In the genomic region with DNA sequence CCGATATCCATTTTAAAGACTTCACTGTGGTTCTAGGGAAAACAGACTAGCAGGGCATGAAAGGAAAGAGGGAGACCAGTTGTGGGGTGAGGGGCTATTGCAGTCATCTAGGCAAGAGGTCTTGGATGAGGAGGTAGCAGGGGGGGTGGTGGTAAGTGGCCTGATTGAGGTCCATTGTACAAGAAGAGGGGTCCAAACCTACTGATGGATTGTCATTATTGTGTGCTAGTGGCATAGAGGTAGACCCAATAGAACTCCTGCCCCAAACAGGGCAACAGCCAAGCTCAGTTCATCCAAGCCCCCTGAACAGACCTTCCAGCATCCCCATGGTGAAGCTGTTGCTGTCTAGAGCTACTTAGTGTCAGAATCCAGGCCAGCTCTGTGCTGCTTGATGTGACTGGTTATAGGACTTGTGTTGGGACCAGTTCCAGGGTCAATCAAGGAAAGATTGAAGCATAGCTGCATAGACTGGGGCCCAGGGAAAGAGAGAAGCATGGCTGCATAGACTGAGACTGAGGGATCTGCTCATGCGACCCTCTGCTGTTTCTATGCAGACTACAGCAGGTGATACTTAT, we compare ENCODE assay signal across 16 cellular contexts. TPM values are rescaled to one million over a fixed set of nuclear protein-coding genes. Genes with fewer than 3 reads are reported as not detected.
DNase-seq lines count a peak whose midpoint lies in the region; FAIRE-seq and TF ChIP-seq lines count a peak whose summit lies in the region.
"Had no signal": no experiment of that assay in that cellular context is flagged by ENCODE, and none has a peak within 500 bp of the region (broad histone marks: within the 10 kb centered on the region; RNA-seq: fewer than 3 reads in every experiment).

No MANE protein-coding gene starts in this region.

- no peaks in the 10 kb centered on the region for H3K27me3 ChIP-seq in A673 (replicated peaks; ENCODE audit: insufficient read depth, low read depth, low read length, poor library complexity)
- no peaks in the 10 kb centered on the region for H3K27me3 ChIP-seq in SK-N-SH (ENCODE audit: insufficient read depth)
- H3K27me3 ChIP-seq in keratinocyte (ENCODE audit: control insufficient read depth, extremely low read depth, insufficient read depth, low read length) = no peaks in the 10 kb centered on the region
- peaks cover 0 to 9% (median 0%) of the 10 kb centered on the region in 3 donors for H3K27me3 ChIP-seq in skeletal muscle tissue (ENCODE audit: control insufficient read depth in 3 of 3, insufficient read depth in 3 of 3, low read length in 3 of 3)
- no peaks in the 10 kb centered on the region for H3K27me3 ChIP-seq in SJCRH30

- H3K27ac ChIP-seq in A673 (ENCODE audit: low read depth, low read length, poor library complexity, severe bottlenecking) (peak overlapping the region; percentile 72), SK-N-SH (ENCODE audit: low read depth in 2 of 2, low read length in 1 of 2) (peak overlapping the region in 1 of 2 experiments; percentile 6; a peak in 1 of 4 replicates), keratinocyte (ENCODE audit: control insufficient read depth, insufficient read depth, low read length) (peak overlapping the region; percentile 17), skeletal muscle tissue (ENCODE audit: low read depth, low read length) (peak overlapping the region; percentile 48), SJCRH30 (no peak overlapping the region)

- no peak for TF ChIP-seq CTCF in A673 (conservative IDR thresholded peaks at IDR 0.05; ENCODE audit: low read depth, low read length)
- TF ChIP-seq CTCF in SK-N-SH (IDR thresholded peaks at IDR 0.05) = no peak
- TF ChIP-seq CTCF in keratinocyte (optimal IDR thresholded peaks at IDR 0.05 in 1 of 3, IDR thresholded peaks at IDR 0.05 in 1 of 3, conservative IDR thresholded peaks at IDR 0.05 in 1 of 3; ENCODE audit: extremely low read depth in 1 of 3, insufficient read depth in 2 of 3, low read length in 3 of 3) = no peak

- H3K4me1 ChIP-seq in A673 (ENCODE audit: insufficient read depth, low read length, poor library complexity, severe bottlenecking) (peaks cover 61% of the 10 kb centered on the region), SK-N-SH (ENCODE audit: control insufficient read depth in 1 of 2, insufficient read depth in 2 of 2, low read depth in 1 of 2, low read length in 1 of 2) (peaks cover 29 to 53% of the 10 kb centered on the region in 2 experiments), keratinocyte (ENCODE audit: control insufficient read depth, extremely low read depth, insufficient read depth, low read length) (peaks cover 50% of the 10 kb centered on the region), skeletal muscle tissue (ENCODE audit: control insufficient read depth in 3 of 3, insufficient read depth in 3 of 3, low read length in 3 of 3) (peaks cover 27 to 30% (median 28%) of the 10 kb centered on the region in 3 donors), SJCRH30 (peaks cover 4% of the 10 kb centered on the region; the same call in 1 of the 2 replicates)

- H3K9me3 ChIP-seq in A673 (ENCODE audit: low read depth, low read length, poor library complexity, severe bottlenecking) (no peaks in the 10 kb centered on the region), SK-N-SH (no peaks in the 10 kb centered on the region), keratinocyte (ENCODE audit: control insufficient read depth, low read depth, low read length) (no peaks in the 10 kb centered on the region), skeletal muscle tissue (ENCODE audit: control insufficient read depth in 3 of 3, low read length in 3 of 3) (no peaks in the 10 kb centered on the region), SJCRH30 (replicated peaks) (no peaks in the 10 kb centered on the region)
- H3K9me3 ChIP-seq: left lung had no signal

- H3K4me3 ChIP-seq in A673 (ENCODE audit: low read depth, low read length, poor library complexity, severe bottlenecking) = no peak overlapping the region
- H3K4me3 ChIP-seq in SK-N-SH (ENCODE audit: low read depth in 2 of 2, low read length in 1 of 2) = no peak overlapping the region
- H3K4me3 ChIP-seq in keratinocyte (ENCODE audit: control insufficient read depth in 2 of 3, extremely low read depth in 1 of 3, insufficient read depth in 2 of 3, low read depth in 1 of 3, low read length in 3 of 3) = no peak overlapping the region
- peak overlapping the region in 1 of 3 donors; percentile 1 for H3K4me3 ChIP-seq in skeletal muscle tissue (ENCODE audit: low read length in 3 of 3)
- H3K4me3 ChIP-seq in SJCRH30 = no peak overlapping the region
- H3K4me3 ChIP-seq: left lung had no signal

- H3K79me2 ChIP-seq in SK-N-SH (ENCODE audit: insufficient read depth) (peaks cover 100% of the 10 kb centered on the region), keratinocyte (ENCODE audit: control insufficient read depth, insufficient read depth, low read length) (peaks cover 93% of the 10 kb centered on the region)

- H3K9me1 ChIP-seq in keratinocyte (ENCODE audit: control insufficient read depth, extremely low read depth, insufficient read depth, low read length) = peaks cover 10% of the 10 kb centered on the region

- POLR2A ChIA-PET in A673 (lab: Charles Lee; ENCODE audit: low non-redundant PET) (no interaction called here), SK-N-SH (lab: Yijun Ruan, JAX) (no interaction called here)

- H4K20me1 ChIP-seq in SK-N-SH (ENCODE audit: insufficient read depth) (peaks cover 99% of the 10 kb centered on the region), keratinocyte (ENCODE audit: control insufficient read depth, extremely low read depth, insufficient read depth, low read length) (peaks cover 13% of the 10 kb centered on the region)

- WGBS in SK-N-SH (ENCODE audit: low lambda C conversion rate) = 94% methylated on average over 2 of the region's 2 CpGs

- peaks cover 19% of the 10 kb centered on the region for H3F3A ChIP-seq in SK-N-SH (replicated peaks; ENCODE audit: insufficient read depth)

- no peak overlapping the region for H3K9ac ChIP-seq in SK-N-SH
- no peak overlapping the region for H3K9ac ChIP-seq in keratinocyte (ENCODE audit: control insufficient read depth, extremely low read depth, insufficient read depth, low read length)
- peak overlapping the region in 1 of 3 donors; percentile 25 for H3K9ac ChIP-seq in skeletal muscle tissue (ENCODE audit: low read depth in 1 of 3, low read length in 3 of 3)

- H3K4me2 ChIP-seq in SK-N-SH (no peak overlapping the region), keratinocyte (ENCODE audit: control insufficient read depth, extremely low read depth, insufficient read depth, low read depth, low read length) (no peak overlapping the region)

- intact Hi-C loops in A673 (cut with micrococcal nuclease; ENCODE audit: unreplicated experiment) = no loop called here

- DNase-seq in A673 (ENCODE audit: low spot score) = no peak
- no peak for DNase-seq in SK-N-SH
- DNase-seq in keratinocyte (ENCODE audit: low read depth, low spot score) = no peak
- DNase-seq in activated CD4-positive, alpha-beta T cell treated with anti-CD3 and anti-CD28 coated beads for 48 hours = no peak
- no peak for DNase-seq in NCI-H2196 treated with DMSO at 0.1 percent for 48 hours (lab: John Stamatoyannopoulos, UW; ENCODE audit: unreplicated experiment)
- DNase-seq in OCI-M2 (lab: John Stamatoyannopoulos, UW; ENCODE audit: unreplicated experiment) = no peak
- DNase-seq in SJCRH30 = no peak
- DNase-seq: activated effector memory CD4-positive, alpha-beta T cell treated with Interleukin-2 at 50 U/mL for 16 hours; H9; left lung; NCI-H1930; NCI-H510A; stimulated activated CD4-positive, alpha-beta T cell treated with anti-CD3 and anti-CD28 coated beads, Interleukin-4, amount 100 ng/mL, for 4 hours had no signal

- FAIRE-seq in keratinocyte (lab: Jason Lieb, UNC) = no peak
- FAIRE-seq: astrocyte, HTR-8/SVneo had no signal

- CTCF ChIA-PET in A673 (lab: Charles Lee) (no interaction called here), SK-N-SH (lab: Yijun Ruan, JAX) (interaction anchor here (1.1 to 1.6 kb wide), 3 partner anchors 20 to 158 kb away, joined by 3 to 4 read pairs (median 4); no protein-coding TSS in a partner anchor)

- no peak for TF ChIP-seq RAD21 in SK-N-SH (IDR thresholded peaks at IDR 0.05; ENCODE audit: low read length)

- H3K36me3 ChIP-seq in A673 (ENCODE audit: insufficient read depth, low read length, poor library complexity, severe bottlenecking) (no peaks in the 10 kb centered on the region), SK-N-SH (replicated peaks in 1 of 2; ENCODE audit: control insufficient read depth in 1 of 2, insufficient read depth in 2 of 2, low read length in 1 of 2) (peaks cover 16 to 28% of the 10 kb centered on the region in 2 experiments), keratinocyte (ENCODE audit: control insufficient read depth in 2 of 2, extremely low read depth in 1 of 2, insufficient read depth in 2 of 2, low read length in 2 of 2) (peaks cover 3 to 18% of the 10 kb centered on the region in 2 experiments), skeletal muscle tissue (ENCODE audit: control insufficient read depth in 3 of 3, insufficient read depth in 3 of 3, low read length in 3 of 3) (no peaks in the 10 kb centered on the region), SJCRH30 (0 out of 2 replicates have a peak, but pooled peaks cover 3% of the 10 kb centered on the region)
- H3K36me3 ChIP-seq: left lung had no signal

- H3K9me2 ChIP-seq in SK-N-SH = no peaks in the 10 kb centered on the region

- no peak overlapping the region for H2AFZ ChIP-seq in SK-N-SH (ENCODE audit: low read depth)
- H2AFZ ChIP-seq in keratinocyte (ENCODE audit: control insufficient read depth, low read length) = no peak overlapping the region

- TF ChIP-seq EP300 in SK-N-SH (IDR thresholded peaks at IDR 0.05; ENCODE audit: borderline replicate concordance in 1 of 2, low read depth in 1 of 2, low read length in 1 of 2) = no peak

- dilution Hi-C loops in keratinocyte (cut with MboI; ENCODE audit: extremely low pct_ligation_motif_present, low sequenced_read_pairs) = no loop called here

- no TSS peak for BruUV-seq in A673 (replicated peaks; lab: Mats Ljungman, UMichigan)

TF ChIP-seq in SK-N-SH, 30 proteins besides CTCF, POLR2A, EP300 and RAD21:
- TF ChIP-seq EZH2phosphoT487 (IDR thresholded peaks at IDR 0.05; ENCODE audit: borderline replicate concordance, low read depth) (no peak), POLR2AphosphoS5 (IDR thresholded peaks at IDR 0.05; ENCODE audit: low read depth, low read length) (peak; percentile 35; the same call in 1 of the 2 replicates)

RNA-seq across cellular contexts. Expression of gene ASAP2, which starts 7.0 kb away (rescaled TPM):
- total RNA-seq in A673 (2021) (45.1 and 46.8 TPM in 2 replicates), skeletal muscle tissue (17.7 TPM)
- polyA plus RNA-seq in SK-N-SH (2012; rRNA removed) (37.9 and 41.4 TPM in 2 replicates), keratinocyte (30.7 to 59.6 TPM (median 54.2 TPM) in 3 replicates)
- 46.4 and 46.7 TPM in 2 replicates for polyA plus RNA-seq in SK-N-SH (2012; cell fraction: cytosol; rRNA removed)
- polyA plus RNA-seq in SK-N-SH (2012; cell fraction: nucleus; rRNA removed) = 60.7 and 79.4 TPM in 2 replicates
- polyA plus RNA-seq in keratinocyte (2011; ENCODE audit: low read depth) = 44.6 TPM
- 37.2 and 58.2 TPM in 2 replicates for polyA plus RNA-seq in keratinocyte (2011; cell fraction: cytosol; rRNA removed)
- 62.7 and 72.9 TPM in 2 replicates for polyA plus RNA-seq in keratinocyte (2011; cell fraction: nucleus; rRNA removed)
- polyA plus RNA-seq in keratinocyte (2012; ENCODE audit: low replicate concordance) = 21.4 and 42.3 TPM in 2 replicates
- 32.0 to 96.8 TPM (median 59.0 TPM) in 3 replicates for polyA minus RNA-seq in keratinocyte
- 34.7 TPM for polyA minus RNA-seq in keratinocyte (2011; cell fraction: cytosol; rRNA and poly(A)+ RNA removed)
- 47.7 and 89.0 TPM in 2 replicates for polyA minus RNA-seq in keratinocyte (2011; cell fraction: nucleus; rRNA and poly(A)+ RNA removed)
- 27.8 and 32.6 TPM in 2 replicates for total RNA-seq in SJCRH30 (2014; rRNA removed; shearing (Covaris generic))
